ENCODE assay signal across 8 cellular contexts in genomic region chr10:101012525-101013364, GRCh38. TPM values are rescaled to one million over a fixed set of nuclear protein-coding genes. Genes with fewer than 3 reads are reported as not detected.
DNase-seq lines count a peak whose midpoint lies in the region; ATAC-seq and TF ChIP-seq lines count a peak whose summit lies in the region.

No MANE protein-coding gene starts in this region.

- H3K4me3 ChIP-seq in KMS-11 (IDR thresholded peaks at IDR 0.05; ENCODE audit: insufficient read depth, low read depth, low read length) (no peak overlapping the region), foreskin fibroblast (ENCODE audit: low read depth in 1 of 2, low read length in 2 of 2) (no peak overlapping the region), thyroid gland (replicated peaks in 1 of 3) (no peak overlapping the region)

- peak; percentile 89 for TF ChIP-seq CTCF in KMS-11 (conservative IDR thresholded peaks at IDR 0.05; ENCODE audit: low read depth, low read length)
- TF ChIP-seq CTCF in foreskin fibroblast (IDR thresholded peaks at IDR 0.05; ENCODE audit: low read depth, low read length) = peak; percentile 84
- peak; percentile 99 for TF ChIP-seq CTCF in osteocyte (IDR thresholded peaks at IDR 0.05)
- TF ChIP-seq CTCF in thyroid gland (IDR thresholded peaks at IDR 0.05) = peak; percentile 73 to 98 (median 84)

- no peaks in the 10 kb centered on the region for H3K79me2 ChIP-seq in KMS-11 (ENCODE audit: insufficient read depth, low read depth)

- no peak for TF ChIP-seq POLR2A in thyroid gland (IDR thresholded peaks at IDR 0.05)

- DNase-seq in DMS114 treated with DMSO at 0.1 percent for 48 hours (lab: John Stamatoyannopoulos, UW; ENCODE audit: unreplicated experiment) (peak; percentile 87), RPMI7951 (ENCODE audit: low read depth) (peak; percentile 88), foreskin fibroblast (peak; percentile 90 to 96), osteocyte (ENCODE audit: extremely low spot score, unreplicated experiment) (peak; percentile 97), thyroid gland (peak; percentile 89 to 90)
- DNase-seq in activated T-helper 2 cell treated with anti-CD3 and anti-CD28 coated beads, Interferon-gamma antibody, Interleukin-2, Interleukin-4, amounts not matched to agents 10 μg/mL and 5 μg/mL and 100 μg/mL, durations not matched to agents 14 hours and 24 hours and 36 hours (ENCODE audit: low spot score) = peak; percentile 68

- H3K27ac ChIP-seq in KMS-11 = no peak overlapping the region
- peak overlapping the region in 1 of 3 donors; percentile 21 for H3K27ac ChIP-seq in thyroid gland

- peak overlapping the region; percentile 6 for H3K27ac Mint-ChIP-seq in activated T-helper 2 cell treated with anti-CD3 and anti-CD28 coated beads, Interferon-gamma antibody, Interleukin-2, Interleukin-4, amounts not matched to agents 10 μg/mL and 5 μg/mL and 100 μg/mL, durations not matched to agents 14 hours and 24 hours and 36 hours
- peak overlapping the region; percentile 89 for H3K27ac Mint-ChIP-seq in osteocyte (ENCODE audit: unreplicated experiment)

- 15 to 26% methylated on average over 12 of the region's 14 CpGs for WGBS in thyroid gland, 2 donors

- no peaks in the 10 kb centered on the region for H3K36me3 Mint-ChIP-seq in activated T-helper 2 cell treated with anti-CD3 and anti-CD28 coated beads, Interferon-gamma antibody, Interleukin-2, Interleukin-4, amounts not matched to agents 10 μg/mL and 5 μg/mL and 100 μg/mL, durations not matched to agents 14 hours and 24 hours and 36 hours (ENCODE audit: low read depth)
- no peaks in the 10 kb centered on the region for H3K36me3 Mint-ChIP-seq in osteocyte (ENCODE audit: unreplicated experiment)

- peaks cover 20% of the 10 kb centered on the region for H3K27me3 Mint-ChIP-seq in activated T-helper 2 cell treated with anti-CD3 and anti-CD28 coated beads, Interferon-gamma antibody, Interleukin-2, Interleukin-4, amounts not matched to agents 10 μg/mL and 5 μg/mL and 100 μg/mL, durations not matched to agents 14 hours and 24 hours and 36 hours (ENCODE audit: low read depth)
- H3K27me3 Mint-ChIP-seq in osteocyte (ENCODE audit: unreplicated experiment) = no peaks in the 10 kb centered on the region

- H3K9me3 ChIP-seq in thyroid gland = no peaks in the 10 kb centered on the region

- H3K4me1 ChIP-seq in KMS-11 (ENCODE audit: low read depth, poor library complexity, severe bottlenecking) = peaks cover 15% of the 10 kb centered on the region
- H3K4me1 ChIP-seq in thyroid gland = peaks cover 7 to 10% of the 10 kb centered on the region in 2 donors

- H3K9me3 Mint-ChIP-seq in activated T-helper 2 cell treated with anti-CD3 and anti-CD28 coated beads, Interferon-gamma antibody, Interleukin-2, Interleukin-4, amounts not matched to agents 10 μg/mL and 5 μg/mL and 100 μg/mL, durations not matched to agents 14 hours and 24 hours and 36 hours = no peaks in the 10 kb centered on the region
- H3K9me3 Mint-ChIP-seq in osteocyte (ENCODE audit: unreplicated experiment) = no peaks in the 10 kb centered on the region

- peak; percentile 62 for ATAC-seq in GM21526 (IDR thresholded peaks at IDR 0.05; ENCODE audit: low FRiP score, unreplicated experiment)

- no peak overlapping the region for H3K4me3 Mint-ChIP-seq in activated T-helper 2 cell treated with anti-CD3 and anti-CD28 coated beads, Interferon-gamma antibody, Interleukin-2, Interleukin-4, amounts not matched to agents 10 μg/mL and 5 μg/mL and 100 μg/mL, durations not matched to agents 14 hours and 24 hours and 36 hours (ENCODE audit: low read depth)
- H3K4me3 Mint-ChIP-seq in osteocyte (ENCODE audit: unreplicated experiment) = no peak overlapping the region

- H3K27me3 ChIP-seq in KMS-11 (ENCODE audit: insufficient read depth, low read depth) (peaks cover 7% of the 10 kb centered on the region; the same call in 1 of the 2 replicates), thyroid gland (peaks cover 7% of the 10 kb centered on the region)

- no peaks in the 10 kb centered on the region for H4K20me1 ChIP-seq in KMS-11 (ENCODE audit: insufficient read depth)

- peaks cover 23% of the 10 kb centered on the region for H3K4me1 Mint-ChIP-seq in activated T-helper 2 cell treated with anti-CD3 and anti-CD28 coated beads, Interferon-gamma antibody, Interleukin-2, Interleukin-4, amounts not matched to agents 10 μg/mL and 5 μg/mL and 100 μg/mL, durations not matched to agents 14 hours and 24 hours and 36 hours (ENCODE audit: low read depth)
- H3K4me1 Mint-ChIP-seq in osteocyte (ENCODE audit: unreplicated experiment) = peaks cover 26% of the 10 kb centered on the region

- peak overlapping the region; percentile 27; the same call in 1 of the 2 replicates for H2AFZ ChIP-seq in KMS-11 (ENCODE audit: low read depth)

- H3K36me3 ChIP-seq in KMS-11 (ENCODE audit: insufficient read depth) (no peaks in the 10 kb centered on the region), thyroid gland (no peaks in the 10 kb centered on the region)

- intact Hi-C loops in activated T-helper 2 cell treated with anti-CD3 and anti-CD28 coated beads, Interferon-gamma antibody, Interleukin-2, Interleukin-4, amounts not matched to agents 10 μg/mL and 5 μg/mL and 100 μg/mL, durations not matched to agents 14 hours and 24 hours and 36 hours (cut with micrococcal nuclease) = loop anchor here (1.0 to 5.0 kb wide), 3 partner anchors 13 to 45 kb away; partner anchors contain the start of genes LZTS2 and SEMA4G
- intact Hi-C loops in thyroid gland (cut with DNase I) = loop anchor here (2.0 kb wide), 1 partner anchor 18 kb away; no protein-coding TSS in a partner anchor

- no peak overlapping the region for H3K9ac ChIP-seq in KMS-11

- peak overlapping the region; percentile 15; the same call in 1 of the 2 replicates for H3K4me2 ChIP-seq in KMS-11

RNA-seq across cellular contexts. Expression of gene LZTS2, which starts 13.1 kb away (rescaled TPM):
- total RNA-seq in RPMI7951 (2014; rRNA removed; shearing (Covaris generic)) = 20.3 and 29.7 TPM in 2 replicates
- total RNA-seq in activated T-helper 2 cell treated with anti-CD3 and anti-CD28 coated beads, Interferon-gamma antibody, Interleukin-2, Interleukin-4, amounts not matched to agents 10 μg/mL and 5 μg/mL and 100 μg/mL, durations not matched to agents 14 hours and 24 hours and 36 hours = 19.2 and 22.2 TPM in 2 replicates
- total RNA-seq in osteocyte = 69.9 and 72.1 TPM in 2 replicates
- total RNA-seq in thyroid gland = 100 to 1,000 TPM in 1 of 4 donors, 10 to 100 TPM in 3; 75.4 to 107 (median 88.1) TPM

RNA-seq across cellular contexts. Expression of gene PDZD7, which starts 18.2 kb away (rescaled TPM):
- total RNA-seq in RPMI7951 (2014; rRNA removed; shearing (Covaris generic)) = 2.0 and 2.8 TPM in 2 replicates
- total RNA-seq in activated T-helper 2 cell treated with anti-CD3 and anti-CD28 coated beads, Interferon-gamma antibody, Interleukin-2, Interleukin-4, amounts not matched to agents 10 μg/mL and 5 μg/mL and 100 μg/mL, durations not matched to agents 14 hours and 24 hours and 36 hours = 0.53 and 0.64 TPM in 2 replicates
- total RNA-seq in osteocyte (1.9 and 2.1 TPM in 2 replicates), thyroid gland (1 to 10 TPM in 1 of 4 donors, under 1 TPM in 3; 0.24 to 1.1 (median 0.69) TPM)

RNA-seq across cellular contexts. Expression of gene SFXN3, which starts 18.3 kb away (rescaled TPM):
- total RNA-seq in RPMI7951 (2014; rRNA removed; shearing (Covaris generic)) = 115 and 125 TPM in 2 replicates
- total RNA-seq in activated T-helper 2 cell treated with anti-CD3 and anti-CD28 coated beads, Interferon-gamma antibody, Interleukin-2, Interleukin-4, amounts not matched to agents 10 μg/mL and 5 μg/mL and 100 μg/mL, durations not matched to agents 14 hours and 24 hours and 36 hours = 41.3 and 44.3 TPM in 2 replicates
- total RNA-seq in osteocyte = 78.3 and 81.0 TPM in 2 replicates
- 10 to 100 TPM; 35.8 to 56.8 (median 43.3) TPM for total RNA-seq in thyroid gland

RNA-seq across cellular contexts. Expression of gene TWNK, which starts 25.4 kb away (rescaled TPM):
- 6.4 and 7.8 TPM in 2 replicates for total RNA-seq in RPMI7951 (2014; rRNA removed; shearing (Covaris generic))
- 25.9 and 27.2 TPM in 2 replicates for total RNA-seq in activated T-helper 2 cell treated with anti-CD3 and anti-CD28 coated beads, Interferon-gamma antibody, Interleukin-2, Interleukin-4, amounts not matched to agents 10 μg/mL and 5 μg/mL and 100 μg/mL, durations not matched to agents 14 hours and 24 hours and 36 hours
- total RNA-seq in osteocyte (7.1 and 7.7 TPM in 2 replicates), thyroid gland (1 to 10 TPM; 5.5 to 7.7 (median 6.8) TPM)

RNA-seq across cellular contexts. Expression of gene MRPL43, which starts 25.4 kb away (rescaled TPM):
- total RNA-seq in RPMI7951 (2014; rRNA removed; shearing (Covaris generic)) = 79.8 and 86.3 TPM in 2 replicates
- total RNA-seq in activated T-helper 2 cell treated with anti-CD3 and anti-CD28 coated beads, Interferon-gamma antibody, Interleukin-2, Interleukin-4, amounts not matched to agents 10 μg/mL and 5 μg/mL and 100 μg/mL, durations not matched to agents 14 hours and 24 hours and 36 hours = 62.7 TPM in 2 replicates
- total RNA-seq in osteocyte (70.5 and 81.6 TPM in 2 replicates), thyroid gland (100 to 1,000 TPM in 3 of 4 donors, 10 to 100 TPM in 1; 86.1 to 178 (median 145) TPM)
